Comparison of ENCODE assay signal across 10 cellular contexts in the genomic region with DNA sequence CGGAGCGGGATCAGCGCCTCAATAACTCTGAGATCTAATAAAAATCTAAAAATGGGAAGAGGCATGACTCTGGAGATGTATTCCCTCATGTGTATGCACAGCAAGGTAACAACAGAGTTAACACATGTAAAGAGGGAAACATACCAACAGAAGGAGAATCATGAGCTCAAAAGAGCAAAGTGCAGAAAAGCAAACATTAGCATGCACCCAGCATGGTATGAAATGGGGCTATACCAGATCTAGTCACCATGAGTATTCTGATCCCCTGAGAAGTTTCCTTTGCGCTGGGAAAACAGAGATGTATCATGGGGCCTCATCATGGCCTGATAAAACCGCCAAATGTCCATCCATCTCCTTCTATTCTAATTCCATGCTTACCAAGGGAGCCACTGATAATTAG.
"Had no signal": no experiment of that assay in that cellular context is flagged by ENCODE, and none has a peak within 500 bp of the region (broad histone marks: within the 10 kb centered on the region; RNA-seq: fewer than 3 reads in every experiment).

No MANE protein-coding gene starts in this region.

- H3K27ac Mint-ChIP-seq: HFFc6 had no signal

- H3K4me3 Mint-ChIP-seq: H9, HFFc6 had no signal

- H3K4me3 ChIP-seq: GM23248, HAP-1 had no signal

- ATAC-seq: HCT116 had no signal

- H3K9me3 Mint-ChIP-seq: H9, HFFc6 had no signal

- FAIRE-seq: H1, H54 had no signal

- DNase-seq: GM23248, GOT3, H7, H9, HCEC 1CT, HFFc6 had no signal

- H3K9ac ChIP-seq: GM23248 had no signal

- H2AFZ ChIP-seq: GM23248 had no signal

- H3K27ac ChIP-seq: GM23248 had no signal

- H3K9me3 ChIP-seq: HAP-1 had no signal

- H3K4me1 ChIP-seq: HAP-1 had no signal

- H3K36me3 ChIP-seq: HAP-1 had no signal
